ENCODE assay signal across 14 cellular contexts in genomic region chr22:29216011-29216872, GRCh38. TPM values are rescaled to one million over a fixed set of nuclear protein-coding genes. Genes with fewer than 3 reads are reported as not detected.
"Had no signal": no experiment of that assay in that cellular context is flagged by ENCODE, and none has a peak within 500 bp of the region (broad histone marks: within the 10 kb centered on the region; RNA-seq: fewer than 3 reads in every experiment).

No MANE protein-coding gene starts in this region.

- H3K9me3 ChIP-seq: breast epithelium, transverse colon had no signal

- H3K27ac ChIP-seq: breast epithelium, parathyroid adenoma, transverse colon had no signal

- H3K4me1 ChIP-seq: breast epithelium, parathyroid adenoma, transverse colon had no signal

- H3K9ac ChIP-seq: parathyroid adenoma had no signal

- H3K4me3 ChIP-seq: breast epithelium, transverse colon had no signal

- DNase-seq: activated B cell treated with CpG ODN at 0.5 μM for 24 hours; activated CD4-positive, alpha-beta T cell treated with anti-CD3 and anti-CD28 coated beads, Interleukin-2, amount 50 U/mL, for 1 hour; activated gamma-delta T cell; activated T-cell treated with anti-CD3 and anti-CD28 coated beads, Interleukin-2, amount 50 U/mL, for 24 hours; foreskin melanocyte; kidney glomerular epithelial cell; mesendoderm; retina; T-helper 2 cell; transverse colon had no signal

- H3K36me3 ChIP-seq: breast epithelium, transverse colon had no signal

- H3K27me3 ChIP-seq: breast epithelium, transverse colon had no signal

- FAIRE-seq: TTC549 had no signal

RNA-seq across cellular contexts. Expression of gene EMID1, which starts 10.5 kb away (rescaled TPM):
- total RNA-seq: activated B cell treated with CpG ODN at 0.5 μM for 24 hours, chondrocyte had no signal
